ENCODE assay signal across 15 cellular contexts in the genomic region with DNA sequence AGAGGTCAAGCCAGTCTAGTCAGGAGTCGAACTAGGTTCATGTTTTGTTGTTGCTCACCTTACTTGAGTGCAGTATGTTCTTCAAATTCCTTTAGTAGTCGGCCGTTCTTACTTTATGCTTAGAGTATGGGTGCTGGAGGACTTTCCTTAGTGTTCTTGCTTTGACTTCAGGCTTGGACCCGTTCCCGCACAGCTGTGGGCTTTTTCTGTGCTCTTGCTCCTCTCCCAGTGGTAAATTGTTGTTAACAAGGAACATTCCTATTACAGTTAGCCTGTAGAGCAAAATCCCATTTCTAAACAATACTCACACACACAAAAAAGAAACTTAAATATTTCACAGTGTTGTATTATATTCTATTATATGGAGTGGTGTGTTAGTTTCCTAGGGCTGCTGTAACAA.
"Had no signal": no experiment of that assay in that cellular context is flagged by ENCODE, and none has a peak within 500 bp of the region (broad histone marks: within the 10 kb centered on the region; RNA-seq: fewer than 3 reads in every experiment).

No MANE protein-coding gene starts in this region.

- H3K4me1 ChIP-seq: colonic mucosa, heart right ventricle had no signal

- ATAC-seq: activated CD8-positive, alpha-beta memory T cell treated with anti-CD3 and anti-CD28 coated beads, Interleukin-2, amount 10 ng/mL, durations not matched to agents 7 days and 5 days; activated T-cell treated with anti-CD3 and anti-CD28 coated beads, Interleukin-2, amount 50 U/mL, for 72 hours; heart right ventricle had no signal

- H3K4me1 Mint-ChIP-seq: activated CD8-positive, alpha-beta memory T cell treated with anti-CD3 and anti-CD28 coated beads, Interleukin-2, amount 10 ng/mL, durations not matched to agents 7 days and 5 days; neural crest cell had no signal

- H3K9me3 ChIP-seq: colonic mucosa, heart right ventricle, tibial nerve had no signal

- DNase-seq: activated CD4-positive, alpha-beta T cell treated with anti-CD3 and anti-CD28 coated beads for 1 hour; activated CD4-positive, alpha-beta T cell treated with anti-CD3 and anti-CD28 coated beads, Interleukin-2, amount 50 U/mL, for 48 hours; activated CD8-positive, alpha-beta memory T cell treated with anti-CD3 and anti-CD28 coated beads, Interleukin-2, amount 10 ng/mL, durations not matched to agents 7 days and 5 days; activated gamma-delta T cell treated with Interleukin-2 at 50 U/mL for 16 hours; activated naive CD8-positive, alpha-beta T cell treated with anti-CD3 and anti-CD28 coated beads for 36 hours; activated T-cell treated with anti-CD3 and anti-CD28 coated beads, Interleukin-2, amount 50 U/mL, for 72 hours; colonic mucosa; effector memory CD4-positive, alpha-beta T cell; retina had no signal

- H3K9me3 Mint-ChIP-seq: activated naive CD8-positive, alpha-beta T cell treated with anti-CD3 and anti-CD28 coated beads for 36 hours; activated T-cell treated with anti-CD3 and anti-CD28 coated beads, Interleukin-2, amount 50 U/mL, for 72 hours; neural crest cell; T-helper 2 cell treated with Interferon-gamma antibody and Interleukin-4, amounts not matched to agents 5 μg/mL and 100 μg/mL, for 36 hours had no signal

- H3K4me3 Mint-ChIP-seq: activated CD8-positive, alpha-beta memory T cell treated with anti-CD3 and anti-CD28 coated beads, Interleukin-2, amount 10 ng/mL, durations not matched to agents 7 days and 5 days; activated naive CD8-positive, alpha-beta T cell treated with anti-CD3 and anti-CD28 coated beads for 36 hours; activated T-cell treated with anti-CD3 and anti-CD28 coated beads, Interleukin-2, amount 50 U/mL, for 72 hours; neural crest cell; T-helper 2 cell treated with Interferon-gamma antibody and Interleukin-4, amounts not matched to agents 5 μg/mL and 100 μg/mL, for 36 hours had no signal

- H3K27me3 ChIP-seq: colonic mucosa, heart right ventricle, tibial nerve had no signal

- H3K4me3 ChIP-seq: colonic mucosa, heart right ventricle, smooth muscle cell, tibial nerve had no signal

- H3K27me3 Mint-ChIP-seq: activated CD8-positive, alpha-beta memory T cell treated with anti-CD3 and anti-CD28 coated beads, Interleukin-2, amount 10 ng/mL, durations not matched to agents 7 days and 5 days; activated naive CD8-positive, alpha-beta T cell treated with anti-CD3 and anti-CD28 coated beads for 36 hours had no signal

- H3K27ac Mint-ChIP-seq: activated CD8-positive, alpha-beta memory T cell treated with anti-CD3 and anti-CD28 coated beads, Interleukin-2, amount 10 ng/mL, durations not matched to agents 7 days and 5 days; activated naive CD8-positive, alpha-beta T cell treated with anti-CD3 and anti-CD28 coated beads for 36 hours; T-helper 2 cell treated with Interferon-gamma antibody and Interleukin-4, amounts not matched to agents 5 μg/mL and 100 μg/mL, for 36 hours had no signal

- H3K4me2 ChIP-seq: smooth muscle cell had no signal

- H3K36me3 ChIP-seq: colonic mucosa had no signal

- H3K27ac ChIP-seq: colonic mucosa, epithelial cell of prostate, heart right ventricle, tibial nerve had no signal
